ENCODE assay signal across 11 cellular contexts in the genomic region with DNA sequence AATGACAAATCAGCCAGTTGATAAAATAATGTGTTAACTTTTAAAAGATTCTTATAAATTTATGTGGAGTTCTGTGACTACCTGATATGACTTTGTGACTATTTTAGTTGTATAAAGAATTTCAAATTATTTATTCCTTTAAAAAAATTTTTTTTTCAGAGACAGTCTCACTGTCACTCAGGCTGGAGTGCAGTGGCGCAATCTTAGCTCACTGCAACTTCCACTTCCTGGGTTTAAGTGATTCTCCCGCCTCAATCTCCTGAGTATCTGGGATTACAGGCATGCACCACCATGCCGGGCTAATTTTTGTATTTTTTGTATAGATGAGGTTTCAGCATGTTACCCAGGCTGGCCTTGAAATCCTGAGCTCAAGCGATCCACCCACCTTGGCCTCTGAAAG. TPM values are rescaled to one million over a fixed set of nuclear protein-coding genes. Genes with fewer than 3 reads are reported as not detected.
A peak's percentile ranks its signal among the peaks of the same experiment; 100 is the strongest.
DNase-seq lines count a peak whose midpoint lies in the region; ATAC-seq, FAIRE-seq and TF ChIP-seq lines count a peak whose summit lies in the region.
"Had no signal": no experiment of that assay in that cellular context is flagged by ENCODE, and none has a peak within 500 bp of the region (broad histone marks: within the 10 kb centered on the region; RNA-seq: fewer than 3 reads in every experiment).

No MANE protein-coding gene starts in this region.

- peaks cover 4% of the 10 kb centered on the region for H3K36me3 Mint-ChIP-seq in chondrocyte (ENCODE audit: low read depth)

- no peak overlapping the region for H2AFZ ChIP-seq in GM23248

- H3K27me3 Mint-ChIP-seq in chondrocyte (ENCODE audit: low read depth): no peaks in the 10 kb centered on the region

- no peaks in the 10 kb centered on the region for H3K9me3 Mint-ChIP-seq in chondrocyte (ENCODE audit: low read depth)
- H3K9me3 Mint-ChIP-seq: neural crest cell had no signal

- H3K4me2 ChIP-seq in GM23248 (ENCODE audit: unreplicated experiment): peak overlapping the region; percentile 80

- WGBS in GM23248 (ENCODE audit: low coverage in 1 of 2, low lambda C conversion rate in 2 of 2, missing lambda C conversion rate in 2 of 2), 2 experiments: 83 to 88% methylated on average over 4 of the region's 4 CpGs
- 80 to 94% methylated on average over 4 of the region's 4 CpGs for WGBS in sigmoid colon, 2 donors

- TF ChIP-seq CTCF in chondrocyte (IDR thresholded peaks at IDR 0.05) (no peak), sigmoid colon (IDR thresholded peaks at IDR 0.05) (no peak)

- no peaks in the 10 kb centered on the region for H3K9me2 ChIP-seq in GM23248 (ENCODE audit: insufficient read depth)

- peak overlapping the region; percentile 82 for H3K27ac ChIP-seq in GM23248
- peak overlapping the region; percentile 58 to 78 (median 66) for H3K27ac ChIP-seq in sigmoid colon

- peaks cover 97% of the 10 kb centered on the region for H3K79me2 ChIP-seq in GM23248 (ENCODE audit: insufficient read depth)

- FAIRE-seq in GM12891 (lab: Jason Lieb, UNC): no peak

- TF ChIP-seq EP300 in sigmoid colon (IDR thresholded peaks at IDR 0.05): no peak

- H3F3A ChIP-seq in GM23248 (ENCODE audit: insufficient read depth): peaks cover 47% of the 10 kb centered on the region

- H3K27ac Mint-ChIP-seq in chondrocyte (ENCODE audit: unreplicated experiment): peak overlapping the region; percentile 83

- intact Hi-C loops in sigmoid colon (cut with DNase I): no loop called here

- H3K9me3 ChIP-seq in GM23248 (ENCODE audit: low read depth): no peaks in the 10 kb centered on the region
- no peaks in the 10 kb centered on the region for H3K9me3 ChIP-seq in sigmoid colon

- peaks cover 4% of the 10 kb centered on the region; the same call in 1 of the 2 replicates for H4K20me1 ChIP-seq in GM23248 (ENCODE audit: insufficient read depth)

- DNase-seq in SIG-M5 treated with dmso at 0.1 percent for 504 hours (lab: John Stamatoyannopoulos, UW; ENCODE audit: unreplicated experiment) (peak; percentile 32), SIG-M5 (lab: John Stamatoyannopoulos, UW) (no peak), GM23248 (no peak), chondrocyte (ENCODE audit: low spot score) (no peak), sigmoid colon (no peak), amygdala (lab: John Stamatoyannopoulos, UW) (no peak), GM12891 (ENCODE audit: insufficient read length, low spot score) (no peak)
- DNase-seq: NCI-H187 had no signal

- peaks cover 65% of the 10 kb centered on the region for H3K4me1 Mint-ChIP-seq in chondrocyte (ENCODE audit: low read depth)

- in situ Hi-C loops in GM23248 (cut with MboI): no loop called here

- no peak overlapping the region for H3K4me3 Mint-ChIP-seq in chondrocyte (ENCODE audit: unreplicated experiment)
- H3K4me3 Mint-ChIP-seq: neural crest cell had no signal

- H3K9ac ChIP-seq in GM23248: no peak overlapping the region

- H3K4me3 ChIP-seq in GM23248 (no peak overlapping the region), sigmoid colon (no peak overlapping the region)
- H3K4me3 ChIP-seq: skin epidermis had no signal

- H3K27me3 ChIP-seq in GM23248 (replicated peaks; ENCODE audit: insufficient read depth): no peaks in the 10 kb centered on the region
- no peaks in the 10 kb centered on the region for H3K27me3 ChIP-seq in sigmoid colon

- peaks cover 71% of the 10 kb centered on the region for H3K4me1 ChIP-seq in GM23248 (ENCODE audit: insufficient read depth)
- H3K4me1 ChIP-seq in sigmoid colon: peaks cover 0 to 96% (median 81%) of the 10 kb centered on the region in 4 donors

- H3K36me3 ChIP-seq in GM23248 (ENCODE audit: low read depth) (0 out of 2 replicates have a peak, but pooled peaks cover 8% of the 10 kb centered on the region), sigmoid colon (no peaks in the 10 kb centered on the region)

- ATAC-seq in GM21825 (IDR thresholded peaks at IDR 0.05; ENCODE audit: unreplicated experiment): no peak

- TF ChIP-seq POLR2A in sigmoid colon (IDR thresholded peaks at IDR 0.05) (no peak), GM12891 (IDR thresholded peaks at IDR 0.05; ENCODE audit: low read depth, low read length) (no peak)

TF ChIP-seq in GM12891, 5 proteins besides CTCF, POLR2A, EP300 and RAD21:
- TF ChIP-seq TAF1 (IDR thresholded peaks at IDR 0.05; ENCODE audit: low read depth, low read length) (no peak), SPI1 (IDR thresholded peaks at IDR 0.05; ENCODE audit: low read depth, low read length) (no peak), POU2F2 (IDR thresholded peaks at IDR 0.05; ENCODE audit: low read depth, low read length) (no peak), POLR2AphosphoS5 (IDR thresholded peaks at IDR 0.05; ENCODE audit: low read depth, low read length) (no peak), PAX5 (IDR thresholded peaks at IDR 0.05; ENCODE audit: insufficient read depth, low read length, severe bottlenecking) (no peak)
TF ChIP-seq in GM12891: peak in this region for 0.

RNA-seq across cellular contexts. Expression of a gene that starts 48.5 kb away (rescaled TPM):
- 251 and 262 TPM in 2 replicates for total RNA-seq in GM23248 (2014; rRNA removed; shearing (Covaris generic))
- polyA plus RNA-seq in GM23248 (2016; fragmentation: Nextera tagmentation; extraction: Ambion mirVana): 81.7 and 89.5 TPM in 2 replicates
- 164 to 177 TPM (median 166 TPM) in 3 replicates for total RNA-seq in chondrocyte
- total RNA-seq in sigmoid colon: 100 to 1,000 TPM; 602 to 898 (median 756) TPM
- polyA plus RNA-seq in sigmoid colon: 10 to 100 TPM; 60.5 to 74.7 (median 67.3) TPM
- 103 TPM for polyA plus RNA-seq in GM12891 (2012; ENCODE audit: low read depth, missing spikeins)
